27 cellular contexts compared by ENCODE assay signal in the genomic region with DNA sequence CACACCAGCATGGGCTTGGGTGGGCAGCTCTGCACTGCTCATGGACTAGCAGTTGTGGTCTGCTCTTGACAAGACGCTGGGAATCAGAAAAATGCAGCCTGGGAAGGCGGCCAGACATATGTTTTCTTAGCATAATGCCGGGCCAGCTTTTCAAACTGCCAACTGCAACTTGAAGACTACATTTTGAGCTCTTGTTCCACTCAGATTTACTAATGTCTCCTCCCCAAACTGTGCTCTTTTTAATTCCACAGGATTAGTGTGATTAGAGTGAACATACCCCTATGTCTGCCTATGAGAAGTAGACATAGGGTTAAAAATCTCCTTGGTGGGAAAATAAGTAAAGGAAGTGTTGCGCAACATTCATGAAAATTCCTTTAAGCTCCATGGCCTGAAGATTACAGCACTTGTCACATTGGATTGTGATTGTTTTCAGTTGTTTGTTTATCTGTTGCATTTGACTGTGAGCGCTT. TPM values are rescaled to one million over a fixed set of nuclear protein-coding genes. Genes with fewer than 3 reads are reported as not detected.
DNase-seq lines count a peak whose midpoint lies in the region; ATAC-seq, FAIRE-seq and TF ChIP-seq lines count a peak whose summit lies in the region.
"Had no signal": no experiment of that assay in that cellular context is flagged by ENCODE, and none has a peak within 500 bp of the region (broad histone marks: within the 10 kb centered on the region; RNA-seq: fewer than 3 reads in every experiment).

No MANE protein-coding gene starts in this region.

- CTCF ChIA-PET in A549 (lab: Yijun Ruan, JAX), result interaction anchor here (1.3 kb wide), 1 partner anchor 491 kb away, joined by 5 read pairs; no protein-coding TSS in a partner anchor
- CTCF ChIA-PET in activated CD4-positive, alpha-beta memory T cell treated with anti-CD3 and anti-CD28 coated beads for 36 hours (lab: Charles Lee), result interaction anchor here (0.8 to 1.1 kb wide), 2 partner anchors 11 to 29 kb away, joined by 4 read pairs; no protein-coding TSS in a partner anchor

- DNase-seq in A549 (ENCODE audit: low read depth in 1 of 2, low spot score in 1 of 2), result no peak
- peak; percentile 47 for DNase-seq in HS-27A (ENCODE audit: low read depth)
- peak; percentile 71 for DNase-seq in astrocyte of the spinal cord (ENCODE audit: low read depth, low spot score)
- DNase-seq in foreskin fibroblast, result peak; percentile 42 to 75
- DNase-seq in activated CD4-positive, alpha-beta memory T cell treated with anti-CD3 and anti-CD28 coated beads for 36 hours, result no peak
- DNase-seq in KG1 (lab: John Stamatoyannopoulos, UW), result no peak
- DNase-seq in kidney, result no peak
- DNase-seq: activated B cell treated with CpG ODN at 0.5 μM for 24 hours; activated CD8-positive, alpha-beta T cell treated with anti-CD3 and anti-CD28 coated beads, Interleukin-2, amount 10 ng/mL, durations not matched to agents 7 days and 5 days; activated naive CD8-positive, alpha-beta T cell treated with anti-CD3 and anti-CD28 coated beads for 36 hours; activated T-cell treated with anti-CD3 and anti-CD28 coated beads, Interleukin-2, amount 50 U/mL, for 72 hours; CD8-positive, alpha-beta T cell; DMS79 treated with DMSO at 0.1 percent for 48 hours; endodermal cell; gastrocnemius medialis; KBM-7; NCI-H1092 treated with DMSO at 0.1 percent for 48 hours; NCI-H2107; NCI-H69; SIG-M5 had no signal

- H3K27ac ChIP-seq in A549 (no peak overlapping the region), kidney (ENCODE audit: low read depth in 2 of 2, low read length in 2 of 2) (no peak overlapping the region)
- H3K27ac ChIP-seq: gastrocnemius medialis, HL-60, neural progenitor cell had no signal

- H3K4me1 ChIP-seq in A549, result no peaks in the 10 kb centered on the region
- H3K4me1 ChIP-seq in kidney (ENCODE audit: control insufficient read depth in 1 of 2, insufficient read depth in 1 of 2, low read depth in 1 of 2, low read length in 2 of 2), result peaks cover 0 to 2% of the 10 kb centered on the region in 2 donors
- H3K4me1 ChIP-seq: gastrocnemius medialis had no signal

- TF ChIP-seq EP300 in A549 (IDR thresholded peaks at IDR 0.05), result no peak

- peaks cover 7% of the 10 kb centered on the region for H3K4me1 Mint-ChIP-seq in activated CD4-positive, alpha-beta memory T cell treated with anti-CD3 and anti-CD28 coated beads for 36 hours (ENCODE audit: low read depth)

- no peaks in the 10 kb centered on the region for H3K36me3 ChIP-seq in kidney (ENCODE audit: control insufficient read depth in 1 of 2, insufficient read depth in 2 of 2, low read length in 2 of 2)
- H3K36me3 ChIP-seq: gastrocnemius medialis, neural progenitor cell had no signal

- peaks cover 41% of the 10 kb centered on the region for H3K27me3 Mint-ChIP-seq in activated CD4-positive, alpha-beta memory T cell treated with anti-CD3 and anti-CD28 coated beads for 36 hours

- TF ChIP-seq CTCF in A549 (IDR thresholded peaks at IDR 0.05), result no peak
- no peak for TF ChIP-seq CTCF in astrocyte of the spinal cord (IDR thresholded peaks at IDR 0.05; ENCODE audit: low read depth, low read length)
- TF ChIP-seq CTCF in foreskin fibroblast (IDR thresholded peaks at IDR 0.05; ENCODE audit: low read depth, low read length), result no peak
- TF ChIP-seq CTCF in kidney (IDR thresholded peaks at IDR 0.05; ENCODE audit: borderline replicate concordance, extremely low read depth, insufficient read depth), result no peak

- FAIRE-seq in A549 (lab: Jason Lieb, UNC) (no peak), kidney (lab: Jason Lieb, UNC) (no peak)
- FAIRE-seq: GM18507 had no signal

- in situ Hi-C loops in astrocyte of the spinal cord (cut with HindIII; ENCODE audit: low sequenced_read_pairs), result no loop called here

- no peak overlapping the region for H3K9ac ChIP-seq in kidney (ENCODE audit: low read length in 2 of 2)
- H3K9ac ChIP-seq: neural progenitor cell had no signal

- H3K4me3 ChIP-seq in A549, result no peak overlapping the region
- no peak overlapping the region for H3K4me3 ChIP-seq in astrocyte of the spinal cord (ENCODE audit: low read depth, low read length)
- H3K4me3 ChIP-seq in foreskin fibroblast (ENCODE audit: low read depth in 1 of 2, low read length in 2 of 2), result no peak overlapping the region
- no peak overlapping the region for H3K4me3 ChIP-seq in kidney (ENCODE audit: low read length in 2 of 2)
- H3K4me3 ChIP-seq: gastrocnemius medialis, neural progenitor cell had no signal

- TF ChIP-seq POLR2A in A549 (IDR thresholded peaks at IDR 0.05; ENCODE audit: low read length), result no peak

- H3K4me2 ChIP-seq in A549, result no peak overlapping the region
- H3K4me2 ChIP-seq: neural progenitor cell had no signal

- no peak for TF ChIP-seq RAD21 in A549 (conservative IDR thresholded peaks at IDR 0.05 in 1 of 2, IDR thresholded peaks at IDR 0.05 in 1 of 2)

- 32% methylated on average over 5 of the region's 5 CpGs for WGBS in A549 (ENCODE audit: missing lambda C conversion rate)

- no peaks in the 10 kb centered on the region for H3K36me3 Mint-ChIP-seq in activated CD4-positive, alpha-beta memory T cell treated with anti-CD3 and anti-CD28 coated beads for 36 hours
- H3K36me3 Mint-ChIP-seq: activated naive CD8-positive, alpha-beta T cell treated with anti-CD3 and anti-CD28 coated beads for 36 hours; CD8-positive, alpha-beta T cell; neural progenitor cell had no signal

- POLR2A ChIA-PET in A549 (lab: Yijun Ruan, JAX), result no interaction called here
- POLR2A ChIA-PET in activated CD4-positive, alpha-beta memory T cell treated with anti-CD3 and anti-CD28 coated beads for 36 hours (lab: Charles Lee), result no interaction called here

- intact Hi-C loops in activated CD4-positive, alpha-beta memory T cell treated with anti-CD3 and anti-CD28 coated beads for 36 hours (cut with micrococcal nuclease), result no loop called here
- intact Hi-C loops in kidney (cut with DNase I), result no loop called here

- H3K4me3 Mint-ChIP-seq in activated CD4-positive, alpha-beta memory T cell treated with anti-CD3 and anti-CD28 coated beads for 36 hours, result no peak overlapping the region
- H3K4me3 Mint-ChIP-seq: activated B cell treated with CpG ODN at 0.5 μM for 24 hours; activated CD8-positive, alpha-beta T cell treated with anti-CD3 and anti-CD28 coated beads, Interleukin-2, amount 10 ng/mL, durations not matched to agents 7 days and 5 days; activated naive CD8-positive, alpha-beta T cell treated with anti-CD3 and anti-CD28 coated beads for 36 hours; activated T-cell treated with anti-CD3 and anti-CD28 coated beads, Interleukin-2, amount 50 U/mL, for 72 hours; CD8-positive, alpha-beta T cell; central memory CD8-positive, alpha-beta T cell; endodermal cell; neural progenitor cell had no signal

- ATAC-seq in A549, result no peak
- ATAC-seq in HG03571 (IDR thresholded peaks at IDR 0.05; ENCODE audit: unreplicated experiment), result no peak
- ATAC-seq: activated CD8-positive, alpha-beta T cell treated with anti-CD3 and anti-CD28 coated beads, Interleukin-2, amount 10 ng/mL, durations not matched to agents 7 days and 5 days; activated T-cell treated with anti-CD3 and anti-CD28 coated beads, Interleukin-2, amount 50 U/mL, for 72 hours; CD8-positive, alpha-beta T cell; gastrocnemius medialis had no signal

- H3K9me3 ChIP-seq in A549 (no peaks in the 10 kb centered on the region), kidney (ENCODE audit: control insufficient read depth in 1 of 2, low read length in 2 of 2) (no peaks in the 10 kb centered on the region)
- H3K9me3 ChIP-seq: gastrocnemius medialis had no signal

- H3K27ac Mint-ChIP-seq in activated CD4-positive, alpha-beta memory T cell treated with anti-CD3 and anti-CD28 coated beads for 36 hours, result no peak overlapping the region
- H3K27ac Mint-ChIP-seq: activated B cell treated with CpG ODN at 0.5 μM for 24 hours; activated CD8-positive, alpha-beta T cell treated with anti-CD3 and anti-CD28 coated beads, Interleukin-2, amount 10 ng/mL, durations not matched to agents 7 days and 5 days; activated naive CD8-positive, alpha-beta T cell treated with anti-CD3 and anti-CD28 coated beads for 36 hours; activated T-cell treated with anti-CD3 and anti-CD28 coated beads, Interleukin-2, amount 50 U/mL, for 72 hours; CD8-positive, alpha-beta T cell; endodermal cell; neural progenitor cell had no signal

- H3K9me3 Mint-ChIP-seq in activated CD4-positive, alpha-beta memory T cell treated with anti-CD3 and anti-CD28 coated beads for 36 hours, result no peaks in the 10 kb centered on the region
- H3K9me3 Mint-ChIP-seq: activated B cell treated with CpG ODN at 0.5 μM for 24 hours; activated naive CD8-positive, alpha-beta T cell treated with anti-CD3 and anti-CD28 coated beads for 36 hours; activated T-cell treated with anti-CD3 and anti-CD28 coated beads, Interleukin-2, amount 50 U/mL, for 72 hours; CD8-positive, alpha-beta T cell; central memory CD8-positive, alpha-beta T cell; endodermal cell had no signal

TF ChIP-seq in A549, 52 proteins besides CTCF, POLR2A, EP300 and RAD21:
- peak; percentile 44 to 79; a peak in 3 of 4 replicates for TF ChIP-seq CEBPB (IDR thresholded peaks at IDR 0.05)
- TF ChIP-seq BHLHE40 (IDR thresholded peaks at IDR 0.05; ENCODE audit: low read depth, low read length), result no peak
- no peak for TF ChIP-seq ZNF302 (CRISPR knock-in tag; IDR thresholded peaks at IDR 0.05)
- no peak for TF ChIP-seq RFX5 (IDR thresholded peaks at IDR 0.05)
- no peak for TF ChIP-seq ZSCAN20 (CRISPR knock-in tag; IDR thresholded peaks at IDR 0.05)
- no peak for TF ChIP-seq RCOR1 (IDR thresholded peaks at IDR 0.05; ENCODE audit: low read depth, low read length)
- TF ChIP-seq MYC (IDR thresholded peaks at IDR 0.05; ENCODE audit: borderline replicate concordance, low read length), result no peak

RNA-seq across cellular contexts. Expression of gene FNDC1, which starts 5.3 kb away (rescaled TPM):
- polyA plus RNA-seq in A549 (2011; rRNA removed), result 0.04 TPM in 1 of 2 replicates, not detected in the other
- 0.01 TPM in 2 replicates for polyA plus RNA-seq in A549 (2012; cell fraction: cytosol; rRNA removed)
- polyA plus RNA-seq in A549 (2012; cell fraction: nucleus; rRNA removed), result 0.02 and 0.07 TPM in 2 replicates
- 0.01 to 0.04 TPM in 2 of 3 replicates, not detected in the other for polyA plus RNA-seq in A549 (2017; fragmentation: RNase III; extraction: RNeasy Plus Mini Kit Qiagen cat#74134 plus additional on column Dnase treatment)
- not detected in 2 replicates for polyA minus RNA-seq in A549 (2011; rRNA and poly(A)+ RNA removed)
- not detected for total RNA-seq in activated CD4-positive, alpha-beta memory T cell treated with anti-CD3 and anti-CD28 coated beads for 36 hours
- 1.3 TPM for total RNA-seq in kidney
- polyA plus RNA-seq in kidney (ENCODE audit: insufficient read depth, low read depth, low replicate concordance), result 0.69 TPM
- total RNA-seq: activated B cell treated with CpG ODN at 0.5 μM for 24 hours; activated CD8-positive, alpha-beta T cell treated with anti-CD3 and anti-CD28 coated beads, Interleukin-2, amount 10 ng/mL, durations not matched to agents 7 days and 5 days; CD8-positive, alpha-beta T cell; pulmonary artery endothelial cell; T-helper 2 cell treated with Interferon-gamma antibody and Interleukin-4, amounts not matched to agents 100 ng/mL and 5 ng/mL, for 36 hours had no signal

Comparison
In these comparisons a context has a peak if more than half of its experiments do, and no peak if none do; other contexts are left out.
1. DNase-seq: peak in HS-27A (single experiment), astrocyte of the spinal cord (single experiment) and foreskin fibroblast (2 of 2); none in A549 (0 of 2), activated CD4-positive, alpha-beta memory T cell treated with anti-CD3 and anti-CD28 coated beads for 36 hours (single experiment), KG1 (single experiment) and kidney (single experiment).